Comparison of ENCODE assay signal across 6 cellular contexts in the genomic region with DNA sequence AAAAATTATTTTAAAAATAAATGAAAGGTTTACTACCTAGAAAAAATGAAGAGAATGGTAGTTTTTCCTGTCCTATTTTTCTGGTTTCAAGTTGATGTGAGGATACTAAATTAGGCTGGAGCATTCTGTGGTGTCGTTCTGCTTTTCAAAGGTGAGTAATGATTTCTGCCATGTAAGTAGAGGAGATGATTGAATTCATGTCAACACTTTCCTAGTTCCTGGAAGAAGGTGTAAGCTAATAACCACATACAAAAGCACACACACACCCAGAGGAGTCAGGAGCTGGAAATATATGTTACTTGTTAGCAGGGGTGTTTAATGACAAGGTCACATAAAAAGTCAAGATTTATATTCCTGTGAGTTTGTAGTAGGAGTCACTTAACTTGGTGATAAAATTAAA.
"Had no signal": no experiment of that assay in that cellular context is flagged by ENCODE, and none has a peak within 500 bp of the region (broad histone marks: within the 10 kb centered on the region; RNA-seq: fewer than 3 reads in every experiment).

No MANE protein-coding gene starts in this region.

- DNase-seq: H9, HCEC 1CT, IMR-90, KG1 had no signal

- ATAC-seq: GM23338, K562 had no signal

- H3K4me3 ChIP-seq: GM23338, K562 had no signal

- H3K4me2 ChIP-seq: GM23338 had no signal

- H2AFZ ChIP-seq: GM23338 had no signal
